1 cellular context compared by ENCODE assay signal in genomic region chr20:401682-402495, GRCh38.
A peak's percentile ranks its signal among the peaks of the same experiment; 100 is the strongest.
TF ChIP-seq lines count a peak whose summit lies in the region.

No MANE protein-coding gene starts in this region.

TF ChIP-seq in K562, 482 proteins besides CTCF, POLR2A, EP300 and RAD21 (continued from another document and continues in another):
- TF ChIP-seq CTCFL (IDR thresholded peaks at IDR 0.05; ENCODE audit: borderline replicate concordance, insufficient read depth, low read depth, low read length, poor library complexity, severe bottlenecking) (no peak), NR4A1 (CRISPR knock-in tag; IDR thresholded peaks at IDR 0.05) (no peak), NR4A1 (tag; IDR thresholded peaks at IDR 0.05) (peak; percentile 60), ATF1 (CRISPR knock-in tag; IDR thresholded peaks at IDR 0.05) (no peak), ATF1 (tag; IDR thresholded peaks at IDR 0.05) (peak; percentile 75), SOX6 (IDR thresholded peaks at IDR 0.05) (peak; percentile 95), SP2 (IDR thresholded peaks at IDR 0.05; ENCODE audit: extremely low read depth, low read depth, low read length, poor library complexity, severe bottlenecking) (no peak), PBX2 (CRISPR knock-in tag; IDR thresholded peaks at IDR 0.05; ENCODE audit: low read depth) (no peak), PBX2 (tag; conservative IDR thresholded peaks at IDR 0.05; ENCODE audit: low read depth) (peak; percentile 46), LEF1 (IDR thresholded peaks at IDR 0.05) (peak; percentile 87; the same call in 1 of the 2 replicates), ZEB2 (IDR thresholded peaks at IDR 0.05) (peak; percentile 98), HDAC8 (tag; IDR thresholded peaks at IDR 0.05) (0 out of 2 replicates have a peak, but pooled peaks have one; percentile 25), STAT5B (CRISPR knock-in tag; IDR thresholded peaks at IDR 0.05) (no peak), AFF1 (IDR thresholded peaks at IDR 0.05; ENCODE audit: low read depth in 1 of 2, partially characterized antibody in 2 of 2) (peak; percentile 70 to 92), SMAD4 (CRISPR knock-in tag; conservative IDR thresholded peaks at IDR 0.05) (peak; percentile 74), ZNF318 (IDR thresholded peaks at IDR 0.05; ENCODE audit: borderline replicate concordance in 1 of 2, low read depth in 1 of 2) (peak in 1 of 2 experiments; percentile 92; a peak in 2 of 4 replicates), E2F8 (IDR thresholded peaks at IDR 0.05; ENCODE audit: low read depth, partially characterized antibody) (peak; percentile 42), NCOA6 (IDR thresholded peaks at IDR 0.05) (no peak), ZNF197 (CRISPR knock-in tag; IDR thresholded peaks at IDR 0.05; ENCODE audit: low read depth) (peak; percentile 31; the same call in 1 of the 2 replicates), ZMIZ1 (IDR thresholded peaks at IDR 0.05; ENCODE audit: low read depth in 2 of 2, low read length in 2 of 2) (no peak), GATAD2A (IDR thresholded peaks at IDR 0.05) (0 out of 2 replicates have a peak, but pooled peaks have one; percentile 45), ZNF354B (CRISPR knock-in tag; IDR thresholded peaks at IDR 0.05) (no peak), CREB3L1 (IDR thresholded peaks at IDR 0.05; ENCODE audit: borderline replicate concordance, low read depth) (peak; percentile 96), CREB3 (tag; conservative IDR thresholded peaks at IDR 0.05; ENCODE audit: low read depth) (0 out of 2 replicates have a peak, but pooled peaks have one; percentile 24), KLF10 (CRISPR knock-in tag; IDR thresholded peaks at IDR 0.05) (no peak), CBFA2T3 (IDR thresholded peaks at IDR 0.05) (0 out of 2 replicates have a peak, but pooled peaks have one; percentile 26), TSC22D4 (tag; IDR thresholded peaks at IDR 0.05) (no peak)
